ENCODE assay signal across 14 cellular contexts in genomic region chr5:107425541-107426031, GRCh38.
DNase-seq lines count a peak whose midpoint lies in the region; ATAC-seq, FAIRE-seq and TF ChIP-seq lines count a peak whose summit lies in the region.
"Had no signal": no experiment of that assay in that cellular context is flagged by ENCODE, and none has a peak within 500 bp of the region (broad histone marks: within the 10 kb centered on the region; RNA-seq: fewer than 3 reads in every experiment).

No MANE protein-coding gene starts in this region.

- H2AFZ ChIP-seq in ACC112 (ENCODE audit: low read length, unreplicated experiment), result no peak overlapping the region

- peak overlapping the region; percentile 18; the same call in 1 of the 2 replicates for H3K4me3 ChIP-seq in ACC112 (ENCODE audit: low read depth, low read length)
- no peak overlapping the region for H3K4me3 ChIP-seq in breast epithelium
- no peak overlapping the region for H3K4me3 ChIP-seq in left lung
- no peak overlapping the region for H3K4me3 ChIP-seq in uterus
- H3K4me3 ChIP-seq in naive thymus-derived CD4-positive, alpha-beta T cell (ENCODE audit: low read length), result no peak overlapping the region
- H3K4me3 ChIP-seq: BLaER1, cardiac muscle cell, GM12878 had no signal

- no peak overlapping the region for H3K4me3 Mint-ChIP-seq in naive thymus-derived CD4-positive, alpha-beta T cell

- no peaks in the 10 kb centered on the region for H3K36me3 ChIP-seq in ACC112 (ENCODE audit: insufficient read depth, low read length)
- H3K36me3 ChIP-seq in breast epithelium, result no peaks in the 10 kb centered on the region
- H3K36me3 ChIP-seq in left lung, result no peaks in the 10 kb centered on the region
- no peaks in the 10 kb centered on the region for H3K36me3 ChIP-seq in uterus
- H3K36me3 ChIP-seq in naive thymus-derived CD4-positive, alpha-beta T cell (ENCODE audit: control insufficient read depth in 2 of 3, insufficient read depth in 3 of 3, low read length in 3 of 3), result no peaks in the 10 kb centered on the region
- H3K36me3 ChIP-seq: BLaER1, cardiac muscle cell had no signal

- ATAC-seq in left lung, result peak; percentile 75
- no peak for ATAC-seq in naive thymus-derived CD4-positive, alpha-beta T cell
- ATAC-seq: GM12878 had no signal

- POLR2A ChIA-PET in naive thymus-derived CD4-positive, alpha-beta T cell (lab: Charles Lee), result no interaction called here

- no peak overlapping the region for H3K27ac Mint-ChIP-seq in naive thymus-derived CD4-positive, alpha-beta T cell

- peaks cover 0 to 9% (median 3%) of the 10 kb centered on the region in 7 donors for H3K4me1 Mint-ChIP-seq in naive thymus-derived CD4-positive, alpha-beta T cell

- peak overlapping the region; percentile 95 for H3K27ac ChIP-seq in ACC112 (ENCODE audit: low read depth, low read length)
- H3K27ac ChIP-seq in breast epithelium, result peak overlapping the region; percentile 59 to 65
- peak overlapping the region in 1 of 2 donors; percentile 13 for H3K27ac ChIP-seq in left lung
- no peak overlapping the region for H3K27ac ChIP-seq in uterus
- H3K27ac ChIP-seq in naive thymus-derived CD4-positive, alpha-beta T cell (ENCODE audit: low read depth, low read length), result no peak overlapping the region
- H3K27ac ChIP-seq: BLaER1, cardiac muscle cell, HL-60 had no signal

- no peak for FAIRE-seq in D721Med (lab: Jason Lieb, UNC)
- FAIRE-seq: GM12878, H1 had no signal

- DNase-seq in HT1080 (ENCODE audit: low read depth) (peak; percentile 90), breast epithelium (ENCODE audit: low spot score in 2 of 2) (peak in 1 of 2 donors; percentile 29), left lung (no peak), D721Med (ENCODE audit: insufficient read length, low spot score) (no peak), uterus (no peak), DMS 273 treated with DMSO at 0.1 percent for 48 hours (lab: John Stamatoyannopoulos, UW) (no peak)
- DNase-seq in naive thymus-derived CD4-positive, alpha-beta T cell, result no peak
- DNase-seq: NCI-H2029 treated with DMSO at 0.1 percent for 48 hours had no signal

- peaks cover 0 to 16% (median 7%) of the 10 kb centered on the region in 5 donors for H3K27me3 Mint-ChIP-seq in naive thymus-derived CD4-positive, alpha-beta T cell

- intact Hi-C loops in breast epithelium (cut with DNase I; ENCODE audit: low total_unique reads), result no loop called here
- intact Hi-C loops in left lung (cut with DNase I), result no loop called here
- intact Hi-C loops in uterus (cut with DNase I; ENCODE audit: low total_unique reads), result no loop called here
- intact Hi-C loops in naive thymus-derived CD4-positive, alpha-beta T cell (cut with micrococcal nuclease), result no loop called here

- TF ChIP-seq POLR2A in breast epithelium (IDR thresholded peaks at IDR 0.05) (no peak), uterus (IDR thresholded peaks at IDR 0.05) (no peak)

- no peaks in the 10 kb centered on the region for H3K9me3 ChIP-seq in breast epithelium
- H3K9me3 ChIP-seq in left lung, result no peaks in the 10 kb centered on the region
- H3K9me3 ChIP-seq in uterus, result no peaks in the 10 kb centered on the region
- no peaks in the 10 kb centered on the region for H3K9me3 ChIP-seq in naive thymus-derived CD4-positive, alpha-beta T cell (ENCODE audit: control insufficient read depth in 2 of 3, low read length in 3 of 3)
- H3K9me3 ChIP-seq: BLaER1 had no signal

- no peaks in the 10 kb centered on the region for H3K36me3 Mint-ChIP-seq in naive thymus-derived CD4-positive, alpha-beta T cell

- H3K27me3 ChIP-seq in ACC112 (ENCODE audit: insufficient read depth, low read length) (no peaks in the 10 kb centered on the region), breast epithelium (no peaks in the 10 kb centered on the region), left lung (no peaks in the 10 kb centered on the region), uterus (no peaks in the 10 kb centered on the region)
- no peaks in the 10 kb centered on the region for H3K27me3 ChIP-seq in naive thymus-derived CD4-positive, alpha-beta T cell (ENCODE audit: control insufficient read depth in 2 of 2, insufficient read depth in 2 of 2, low read length in 2 of 2)
- H3K27me3 ChIP-seq: BLaER1, cardiac muscle cell had no signal

- CTCF ChIA-PET in naive thymus-derived CD4-positive, alpha-beta T cell (lab: Charles Lee), result no interaction called here

- peaks cover 62% of the 10 kb centered on the region for H3K4me1 ChIP-seq in ACC112 (ENCODE audit: control insufficient read depth, insufficient read depth, low read length, unreplicated experiment)
- peaks cover 0 to 4% of the 10 kb centered on the region in 2 donors for H3K4me1 ChIP-seq in breast epithelium
- H3K4me1 ChIP-seq in left lung, result peaks cover 0 to 6% of the 10 kb centered on the region in 2 donors
- no peaks in the 10 kb centered on the region for H3K4me1 ChIP-seq in uterus
- no peaks in the 10 kb centered on the region for H3K4me1 ChIP-seq in naive thymus-derived CD4-positive, alpha-beta T cell (ENCODE audit: control insufficient read depth in 2 of 2, insufficient read depth in 2 of 2, low read length in 2 of 2)
- H3K4me1 ChIP-seq: BLaER1 had no signal

- no peak for TF ChIP-seq CTCF in breast epithelium (IDR thresholded peaks at IDR 0.05)
- TF ChIP-seq CTCF in left lung (IDR thresholded peaks at IDR 0.05), result no peak
- TF ChIP-seq CTCF in D721Med (IDR thresholded peaks at IDR 0.05; ENCODE audit: insufficient read depth, missing control alignments), result no peak
- no peak for TF ChIP-seq CTCF in uterus (IDR thresholded peaks at IDR 0.05)

- peaks cover 0 to 4% (median 0%) of the 10 kb centered on the region in 11 donors for H3K9me3 Mint-ChIP-seq in naive thymus-derived CD4-positive, alpha-beta T cell

- peaks cover 19% of the 10 kb centered on the region for H3K79me2 ChIP-seq in ACC112 (ENCODE audit: control insufficient read depth, insufficient read depth, low read length, unreplicated experiment)

Comparison
In these comparisons a context has a peak if more than half of its experiments do, and no peak if none do; other contexts are left out.
1. H3K27ac ChIP-seq: peak in ACC112 (single experiment) and breast epithelium (2 of 2); none in uterus (0 of 2) and naive thymus-derived CD4-positive, alpha-beta T cell (single experiment).